Comparison of ENCODE assay signal across 8 cellular contexts in genomic region chr5:41856644-41857491, GRCh38. TPM values are rescaled to one million over a fixed set of nuclear protein-coding genes. Genes with fewer than 3 reads are reported as not detected.
DNase-seq lines count a peak whose midpoint lies in the region; ATAC-seq and TF ChIP-seq lines count a peak whose summit lies in the region.

No MANE protein-coding gene starts in this region.

- H3K4me2 ChIP-seq in mesendoderm (ENCODE audit: low read length), result no peak overlapping the region

- no peak overlapping the region for H3K9ac ChIP-seq in mesendoderm (ENCODE audit: low read length)

- H3K4me3 Mint-ChIP-seq in Caco-2 (ENCODE audit: unreplicated experiment), result no peak overlapping the region
- H3K4me3 Mint-ChIP-seq in activated B cell treated with CpG ODN at 0.5 μM for 24 hours, result no peak overlapping the region

- intact Hi-C loops in Caco-2 (cut with micrococcal nuclease; ENCODE audit: unreplicated experiment) (loop anchor here (1.0 to 5.0 kb wide), 8 partner anchors 13 to 1032 kb away; partner anchors contain the start of genes FBXO4, OXCT1 and RIMOC1), activated B cell treated with CpG ODN at 0.5 μM for 24 hours (cut with micrococcal nuclease) (loop anchor here (1.0 to 5.0 kb wide), 8 partner anchors 47 to 1032 kb away; partner anchors contain the start of genes FBXO4 and RIMOC1)

- H3K4me3 ChIP-seq in Caco-2 (ENCODE audit: low read depth, low read length), result no peak overlapping the region
- H3K4me3 ChIP-seq in effector memory CD4-positive, alpha-beta T cell (ENCODE audit: insufficient read depth, low read depth, low read length, poor library complexity, severe bottlenecking), result no peak overlapping the region
- H3K4me3 ChIP-seq in mesendoderm (ENCODE audit: low read length), result no peak overlapping the region

- H4K5ac ChIP-seq in mesendoderm (ENCODE audit: low read length), result no peak overlapping the region

- no peak overlapping the region for H2AK5ac ChIP-seq in mesendoderm (ENCODE audit: low read length)

- H3K4me1 Mint-ChIP-seq in Caco-2 (ENCODE audit: low read depth, unreplicated experiment) (no peaks in the 10 kb centered on the region), activated B cell treated with CpG ODN at 0.5 μM for 24 hours (no peaks in the 10 kb centered on the region)

- no peaks in the 10 kb centered on the region for H3K79me1 ChIP-seq in mesendoderm (ENCODE audit: low read length)

- no peak overlapping the region for H3K27ac ChIP-seq in effector memory CD4-positive, alpha-beta T cell (ENCODE audit: insufficient read depth, low read length, poor library complexity, severe bottlenecking)
- H3K27ac ChIP-seq in mesendoderm (ENCODE audit: low read depth, low read length), result no peak overlapping the region

- no peak overlapping the region for H3K56ac ChIP-seq in mesendoderm (ENCODE audit: low read length)

- H3K9me3 Mint-ChIP-seq in Caco-2 (ENCODE audit: unreplicated experiment), result no peaks in the 10 kb centered on the region
- H3K9me3 Mint-ChIP-seq in activated B cell treated with CpG ODN at 0.5 μM for 24 hours, result no peaks in the 10 kb centered on the region

- POLR2A ChIA-PET in Caco-2 (lab: Charles Lee), result interaction anchor here (0.9 kb wide), 1 partner anchor 47 kb away, joined by 4 read pairs; the partner anchor contains the start of gene RIMOC1
- POLR2A ChIA-PET in activated B cell treated with CpG ODN at 0.5 μM for 24 hours (lab: Charles Lee), result interaction anchor here (1.3 kb wide), 1 partner anchor 47 kb away, joined by 5 read pairs; the partner anchor contains the start of gene RIMOC1

- no peak overlapping the region for H3K27ac Mint-ChIP-seq in Caco-2 (ENCODE audit: unreplicated experiment)
- no peak overlapping the region for H3K27ac Mint-ChIP-seq in activated B cell treated with CpG ODN at 0.5 μM for 24 hours

- no peak overlapping the region for H2BK5ac ChIP-seq in mesendoderm (ENCODE audit: low read length)

- no peaks in the 10 kb centered on the region for H3K79me2 ChIP-seq in mesendoderm (ENCODE audit: control insufficient read depth, insufficient read depth, low read length)

- H3K18ac ChIP-seq in mesendoderm (ENCODE audit: low read length), result no peak overlapping the region

- H4K8ac ChIP-seq in mesendoderm (ENCODE audit: low read depth, low read length), result no peak overlapping the region

- H2BK15ac ChIP-seq in mesendoderm (replicated peaks; ENCODE audit: low read depth), result no peak overlapping the region

- no TSS peak for BruUV-seq in Caco-2 (replicated peaks; lab: Mats Ljungman, UMichigan)

- CTCF ChIA-PET in Caco-2 (lab: Charles Lee), result interaction anchor here (1.0 to 1.5 kb wide), 9 partner anchors 13 to 1033 kb away, joined by 3 to 47 read pairs (median 4); partner anchors contain the start of gene RIMOC1
- CTCF ChIA-PET in activated B cell treated with CpG ODN at 0.5 μM for 24 hours (lab: Charles Lee), result interaction anchor here (0.6 to 9.2 kb wide), 26 partner anchors 9 to 1033 kb away, joined by 3 to 302 read pairs (median 4); partner anchors contain the start of genes FBXO4, OXCT1 and RIMOC1

- no peak overlapping the region for H3K23ac ChIP-seq in mesendoderm (ENCODE audit: low read length)

- H3K9me3 ChIP-seq in Caco-2, result no peaks in the 10 kb centered on the region
- no peaks in the 10 kb centered on the region for H3K9me3 ChIP-seq in effector memory CD4-positive, alpha-beta T cell (ENCODE audit: control insufficient read depth, low read length)

- H3K27me3 Mint-ChIP-seq in Caco-2 (ENCODE audit: insufficient read depth, unreplicated experiment) (no peaks in the 10 kb centered on the region), activated B cell treated with CpG ODN at 0.5 μM for 24 hours (no peaks in the 10 kb centered on the region)

- ATAC-seq in GM19438 (IDR thresholded peaks at IDR 0.05; ENCODE audit: low read depth, unreplicated experiment), result peak; percentile 93
- ATAC-seq in HG03442 (IDR thresholded peaks at IDR 0.05; ENCODE audit: unreplicated experiment), result peak; percentile 95
- ATAC-seq in activated B cell treated with CpG ODN at 0.5 μM for 24 hours (ENCODE audit: low read depth), result peak; percentile 78

- H3K36me3 ChIP-seq in Caco-2 (ENCODE audit: control insufficient read depth, insufficient read depth, low read length) (no peaks in the 10 kb centered on the region), mesendoderm (ENCODE audit: control insufficient read depth, insufficient read depth, low read length) (no peaks in the 10 kb centered on the region)
- peaks cover 52% of the 10 kb centered on the region for H3K36me3 ChIP-seq in effector memory CD4-positive, alpha-beta T cell (ENCODE audit: control insufficient read depth, insufficient read depth, low read length)

- H3K36me3 Mint-ChIP-seq in Caco-2 (ENCODE audit: insufficient read depth, unreplicated experiment), result no peaks in the 10 kb centered on the region
- peaks cover 54% of the 10 kb centered on the region for H3K36me3 Mint-ChIP-seq in activated B cell treated with CpG ODN at 0.5 μM for 24 hours (ENCODE audit: low read depth)

- WGBS in mesendoderm (ENCODE audit: extremely low coverage, insufficient coverage, low lambda C conversion rate), result no CpG with 5 or more reads among the region's 5 CpGs

- H3K4me1 ChIP-seq in Caco-2, result no peaks in the 10 kb centered on the region
- no peaks in the 10 kb centered on the region for H3K4me1 ChIP-seq in effector memory CD4-positive, alpha-beta T cell (ENCODE audit: control insufficient read depth, insufficient read depth, low read length, poor library complexity, severe bottlenecking)
- no peaks in the 10 kb centered on the region for H3K4me1 ChIP-seq in mesendoderm (ENCODE audit: control insufficient read depth, low read depth, low read length)

- peak; percentile 71 to 80 for TF ChIP-seq CTCF in Caco-2 (IDR thresholded peaks at IDR 0.05; ENCODE audit: insufficient read depth in 1 of 2, low read depth in 1 of 2, low read length in 1 of 2, severe bottlenecking in 1 of 2, unreplicated experiment in 1 of 2)
- TF ChIP-seq CTCF in activated B cell treated with CpG ODN at 0.5 μM for 24 hours (IDR thresholded peaks at IDR 0.05), result no peak

- DNase-seq in Caco-2, result peak; percentile 54 to 72
- peak; percentile 61 for DNase-seq in NCI-H345 treated with DMSO at 0.1 percent for 48 hours (lab: John Stamatoyannopoulos, UW; ENCODE audit: unreplicated experiment)
- DNase-seq in activated B cell treated with CpG ODN at 0.5 μM for 24 hours, result peak; percentile 14
- peak in 2 of 3 donors; percentile 12 to 39 for DNase-seq in effector memory CD4-positive, alpha-beta T cell
- DNase-seq in mesendoderm, result peak; percentile 75
- peak; percentile 95 for DNase-seq in superior temporal gyrus (ENCODE audit: extremely low spot score)

- no peaks in the 10 kb centered on the region for H3K27me3 ChIP-seq in Caco-2 (replicated peaks; ENCODE audit: control insufficient read depth, insufficient read depth, low read length)
- no peaks in the 10 kb centered on the region for H3K27me3 ChIP-seq in effector memory CD4-positive, alpha-beta T cell (replicated peaks; ENCODE audit: control insufficient read depth, insufficient read depth, low read length, poor library complexity, severe bottlenecking)
- no peaks in the 10 kb centered on the region for H3K27me3 ChIP-seq in mesendoderm (ENCODE audit: insufficient read depth, low read length, poor library complexity)

- H2BK120ac ChIP-seq in mesendoderm (ENCODE audit: low read depth, low read length), result no peak overlapping the region

- no peak overlapping the region for H3K4ac ChIP-seq in mesendoderm (ENCODE audit: low read depth, low read length)

RNA-seq across cellular contexts. Expression of gene OXCT1, which starts 13.4 kb away (rescaled TPM):
- total RNA-seq in Caco-2 (2022) (20.6 and 22.5 TPM in 2 replicates), activated B cell treated with CpG ODN at 0.5 μM for 24 hours (27.3 and 27.4 TPM in 2 replicates)
- 15.9 TPM for polyA plus RNA-seq in mesendoderm (2013, experiment 1 of 2)
- polyA plus RNA-seq in mesendoderm (2013, experiment 2 of 2), result 17.1 TPM

RNA-seq across cellular contexts. Expression of gene RIMOC1, which starts 47.3 kb away (rescaled TPM):
- total RNA-seq in Caco-2 (2022) (29.5 and 30.2 TPM in 2 replicates), activated B cell treated with CpG ODN at 0.5 μM for 24 hours (26.0 and 30.2 TPM in 2 replicates)
- 17.3 TPM for polyA plus RNA-seq in mesendoderm (2013, experiment 1 of 2)
- polyA plus RNA-seq in mesendoderm (2013, experiment 2 of 2), result 16.4 TPM

Comparison
In these comparisons a context has a peak if more than half of its experiments do, and no peak if none do; other contexts are left out.
1. DNase-seq: peak in every context shown above with its lines; median percentile 95 in superior temporal gyrus; 75 in mesendoderm; 63 in Caco-2; 61 in NCI-H345 treated with DMSO at 0.1 percent for 48 hours; 26 in effector memory CD4-positive, alpha-beta T cell; 14 in activated B cell treated with CpG ODN at 0.5 μM for 24 hours.